10 cellular contexts compared by ENCODE assay signal in the genomic region with DNA sequence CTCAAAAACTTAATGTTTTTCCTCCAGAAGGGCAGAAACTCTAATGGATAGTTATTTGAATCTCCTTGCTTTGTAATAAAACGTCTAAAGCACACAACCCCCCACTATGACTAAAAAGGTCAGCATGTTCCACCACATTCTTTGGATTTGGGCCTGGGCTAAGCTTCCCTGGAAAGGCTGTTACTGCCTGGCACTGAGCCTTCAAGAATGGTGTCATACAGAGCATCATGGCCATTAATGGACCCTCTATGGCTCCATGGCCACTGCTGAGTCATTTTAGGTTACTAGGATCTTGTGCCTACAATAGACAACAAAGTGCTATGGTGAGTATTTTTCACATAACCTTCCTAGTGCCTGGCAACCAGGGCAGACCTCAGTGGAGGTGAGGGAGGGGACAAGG.
DNase-seq lines count a peak whose midpoint lies in the region; ATAC-seq and TF ChIP-seq lines count a peak whose summit lies in the region.
"Had no signal": no experiment of that assay in that cellular context is flagged by ENCODE, and none has a peak within 500 bp of the region (broad histone marks: within the 10 kb centered on the region; RNA-seq: fewer than 3 reads in every experiment).

No MANE protein-coding gene starts in this region.

- H2AFZ ChIP-seq in mammary epithelial cell (ENCODE audit: low read depth, low read length), result peak overlapping the region; percentile 53

- CTCF ChIA-PET in mammary epithelial cell (lab: Charles Lee; ENCODE audit: low non-redundant PET), result no interaction called here

- H3K4me1 ChIP-seq in mammary epithelial cell (ENCODE audit: insufficient read depth, low read length) (peaks cover 9% of the 10 kb centered on the region), tibial artery (peaks cover 0 to 22% (median 10%) of the 10 kb centered on the region in 4 donors)

- no peaks in the 10 kb centered on the region for H3K36me3 ChIP-seq in mammary epithelial cell (ENCODE audit: insufficient read depth, low read length)
- no peaks in the 10 kb centered on the region for H3K36me3 ChIP-seq in tibial artery

- intact Hi-C loops in mammary epithelial cell (cut with micrococcal nuclease) (no loop called here), left colon (cut with DNase I, micrococcal nuclease) (no loop called here), tibial artery (cut with DNase I; ENCODE audit: low total_unique reads) (no loop called here), posterior cingulate gyrus (cut with DNase I) (no loop called here)

- in situ Hi-C loops in mammary epithelial cell (cut with MboI; ENCODE audit: low sequenced_read_pairs in 2 of 2), result no loop called here

- DNase-seq in HK-2 (ENCODE audit: unreplicated experiment), result peak; percentile 45
- DNase-seq in mammary epithelial cell, result peak; percentile 88
- DNase-seq in left colon, result peak; percentile 13 to 47
- peak; percentile 88 to 91 for DNase-seq in tibial artery
- DNase-seq in HuH-7.5 (ENCODE audit: low spot score), result no peak
- DNase-seq in posterior cingulate gyrus, result no peak
- no peak for DNase-seq in NCI-H510A treated with DMSO at 0.1 percent for 48 hours (lab: John Stamatoyannopoulos, UW)
- DNase-seq: activated CD8-positive, alpha-beta T cell treated with anti-CD3 and anti-CD28 coated beads for 36 hours; central memory CD4-positive, alpha-beta T cell had no signal

- H3K9ac ChIP-seq in mammary epithelial cell (ENCODE audit: insufficient read depth, low read length), result no peak overlapping the region

- H3K4me3 ChIP-seq in mammary epithelial cell (replicated peaks in 1 of 3; ENCODE audit: insufficient read depth in 1 of 3, low read depth in 2 of 3, low read length in 3 of 3) (no peak overlapping the region), tibial artery (no peak overlapping the region)

- H3K79me2 ChIP-seq in mammary epithelial cell (ENCODE audit: insufficient read depth, low read length), result no peaks in the 10 kb centered on the region

- H3K27ac ChIP-seq in mammary epithelial cell (ENCODE audit: insufficient read depth, low read depth, low read length) (peak overlapping the region; percentile 67), tibial artery (peak overlapping the region; percentile 79 to 83)

- peak overlapping the region; percentile 55 for H3K4me2 ChIP-seq in mammary epithelial cell (ENCODE audit: insufficient read depth, low read depth, low read length)

- H4K20me1 ChIP-seq in mammary epithelial cell (ENCODE audit: insufficient read depth, low read length), result no peaks in the 10 kb centered on the region

- H3K27me3 ChIP-seq in mammary epithelial cell (ENCODE audit: insufficient read depth, low read length) (no peaks in the 10 kb centered on the region), tibial artery (no peaks in the 10 kb centered on the region)

- ATAC-seq in left colon, result no peak
- ATAC-seq in HG02840 (IDR thresholded peaks at IDR 0.05; ENCODE audit: low FRiP score, unreplicated experiment), result no peak
- ATAC-seq: activated CD8-positive, alpha-beta T cell treated with anti-CD3 and anti-CD28 coated beads for 36 hours had no signal

- TF ChIP-seq CTCF in mammary epithelial cell (conservative IDR thresholded peaks at IDR 0.05 in 1 of 2, IDR thresholded peaks at IDR 0.05 in 1 of 2; ENCODE audit: extremely low read depth in 1 of 2, insufficient read depth in 1 of 2, low read depth in 1 of 2, low read length in 2 of 2), result no peak
- TF ChIP-seq CTCF in tibial artery (IDR thresholded peaks at IDR 0.05), result no peak

- no TSS peak for BruUV-seq in mammary epithelial cell (replicated peaks; lab: Mats Ljungman, UMichigan)

- no peaks in the 10 kb centered on the region for H3K9me3 ChIP-seq in mammary epithelial cell (replicated peaks; ENCODE audit: insufficient read depth, low read length)
- no peaks in the 10 kb centered on the region for H3K9me3 ChIP-seq in tibial artery

- 0% methylated on average over 1 of the region's 1 CpG for WGBS in mammary epithelial cell (ENCODE audit: low coverage, missing lambda C conversion rate)

- dilution Hi-C loops in mammary epithelial cell (cut with HindIII; ENCODE audit: low sequenced_read_pairs), result no loop called here

Comparison
In these comparisons a context has a peak if more than half of its experiments do, and no peak if none do; other contexts are left out.
1. DNase-seq: peak in HK-2 (single experiment), mammary epithelial cell (single experiment), left colon (2 of 2) and tibial artery (2 of 2); none in HuH-7.5 (single experiment), posterior cingulate gyrus (0 of 10) and NCI-H510A treated with DMSO at 0.1 percent for 48 hours (single experiment).